ENCODE assay signal across 1 cellular context in genomic region chr18:55351980-55352714, GRCh38.
TF ChIP-seq lines count a peak whose summit lies in the region.

No MANE protein-coding gene starts in this region.

TF ChIP-seq in WTC11, 78 proteins besides CTCF, POLR2A, EP300 and RAD21 (continued from another document):
- TF ChIP-seq, protein P1, sequence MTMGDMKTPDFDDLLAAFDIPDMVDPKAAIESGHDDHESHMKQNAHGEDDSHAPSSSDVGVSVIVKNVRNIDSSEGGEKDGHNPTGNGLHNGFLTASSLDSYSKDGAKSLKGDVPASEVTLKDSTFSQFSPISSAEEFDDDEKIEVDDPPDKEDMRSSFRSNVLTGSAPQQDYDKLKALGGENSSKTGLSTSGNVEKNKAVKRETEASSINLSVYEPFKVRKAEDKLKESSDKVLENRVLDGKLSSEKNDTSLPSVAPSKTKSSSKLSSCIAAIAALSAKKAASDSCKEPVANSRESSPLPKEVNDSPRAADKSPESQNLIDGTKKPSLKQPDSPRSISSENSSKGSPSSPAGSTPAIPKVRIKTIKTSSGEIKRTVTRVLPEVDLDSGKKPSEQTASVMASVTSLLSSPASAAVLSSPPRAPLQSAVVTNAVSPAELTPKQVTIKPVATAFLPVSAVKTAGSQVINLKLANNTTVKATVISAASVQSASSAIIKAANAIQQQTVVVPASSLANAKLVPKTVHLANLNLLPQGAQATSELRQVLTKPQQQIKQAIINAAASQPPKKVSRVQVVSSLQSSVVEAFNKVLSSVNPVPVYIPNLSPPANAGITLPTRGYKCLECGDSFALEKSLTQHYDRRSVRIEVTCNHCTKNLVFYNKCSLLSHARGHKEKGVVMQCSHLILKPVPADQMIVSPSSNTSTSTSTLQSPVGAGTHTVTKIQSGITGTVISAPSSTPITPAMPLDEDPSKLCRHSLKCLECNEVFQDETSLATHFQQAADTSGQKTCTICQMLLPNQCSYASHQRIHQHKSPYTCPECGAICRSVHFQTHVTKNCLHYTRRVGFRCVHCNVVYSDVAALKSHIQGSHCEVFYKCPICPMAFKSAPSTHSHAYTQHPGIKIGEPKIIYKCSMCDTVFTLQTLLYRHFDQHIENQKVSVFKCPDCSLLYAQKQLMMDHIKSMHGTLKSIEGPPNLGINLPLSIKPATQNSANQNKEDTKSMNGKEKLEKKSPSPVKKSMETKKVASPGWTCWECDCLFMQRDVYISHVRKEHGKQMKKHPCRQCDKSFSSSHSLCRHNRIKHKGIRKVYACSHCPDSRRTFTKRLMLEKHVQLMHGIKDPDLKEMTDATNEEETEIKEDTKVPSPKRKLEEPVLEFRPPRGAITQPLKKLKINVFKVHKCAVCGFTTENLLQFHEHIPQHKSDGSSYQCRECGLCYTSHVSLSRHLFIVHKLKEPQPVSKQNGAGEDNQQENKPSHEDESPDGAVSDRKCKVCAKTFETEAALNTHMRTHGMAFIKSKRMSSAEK (CRISPR knock-in tag; IDR thresholded peaks at IDR 0.05; ENCODE audit: borderline replicate concordance): no peak
- no peak for TF ChIP-seq KAT7 (CRISPR knock-in tag; IDR thresholded peaks at IDR 0.05; ENCODE audit: borderline replicate concordance)
